31 cellular contexts compared by ENCODE assay signal in the genomic region with DNA sequence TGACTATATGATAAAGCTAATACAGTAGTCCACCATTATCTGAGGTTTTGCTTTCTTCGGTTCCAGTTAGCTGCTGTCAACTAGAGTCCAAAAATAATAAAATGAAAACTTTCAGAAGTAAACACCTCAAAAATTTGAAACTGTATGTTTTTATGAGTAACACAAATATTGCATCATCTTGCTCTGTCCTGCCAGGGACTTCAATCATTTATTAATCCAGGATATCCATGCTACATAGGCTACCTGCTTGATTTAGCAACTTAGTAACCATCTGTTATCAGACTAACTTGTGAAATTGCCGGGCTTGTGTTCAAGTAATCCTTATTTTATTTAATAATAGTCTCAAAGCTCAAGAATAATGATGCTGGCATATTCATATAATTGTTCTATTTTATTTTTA.
"Had no signal": no experiment of that assay in that cellular context is flagged by ENCODE, and none has a peak within 500 bp of the region (broad histone marks: within the 10 kb centered on the region; RNA-seq: fewer than 3 reads in every experiment).

No MANE protein-coding gene starts in this region.

- H3K4me1 ChIP-seq: body of pancreas, colonic mucosa, gastrocnemius medialis, left lung, lower lobe of right lung, uterus had no signal

- H3K27me3 Mint-ChIP-seq: activated CD4-positive, alpha-beta T cell treated with anti-CD3 and anti-CD28 coated beads for 36 hours; activated CD8-positive, alpha-beta memory T cell treated with anti-CD3 and anti-CD28 coated beads, Interleukin-2, amount 10 ng/mL, durations not matched to agents 7 days and 5 days; stimulated activated naive CD8-positive, alpha-beta T cell treated with anti-CD3 and anti-CD28 coated beads, Interleukin-15, Interleukin-2, amounts not matched to agents 100 ng/mL and 50 ng/mL, for 24 hours; type B pancreatic cell had no signal

- H3K27ac ChIP-seq: body of pancreas, colonic mucosa, gastrocnemius medialis, left lung, lower lobe of right lung, neural progenitor cell, uterus had no signal

- DNase-seq: activated CD4-positive, alpha-beta T cell treated with anti-CD3 and anti-CD28 coated beads for 36 hours; activated CD4-positive, CD25-positive, alpha-beta regulatory T cell; activated CD8-positive, alpha-beta memory T cell treated with anti-CD3 and anti-CD28 coated beads, Interleukin-2, amount 10 ng/mL, durations not matched to agents 7 days and 5 days; activated CD8-positive, alpha-beta T cell treated with anti-CD3 and anti-CD28 coated beads, Interleukin-2, amount 10 ng/mL, durations not matched to agents 7 days and 5 days; activated naive CD4-positive, alpha-beta T cell; activated T-cell treated with anti-CD3 and anti-CD28 coated beads, Interleukin-2, amount 50 U/mL, for 48 hours; aorta; body of pancreas; colonic mucosa; effector CD8-positive, alpha-beta T cell; erythroblast; gastrocnemius medialis; head of caudate nucleus; hippocampal formation; kidney; left lung; lower lobe of right lung; mesendoderm; natural killer cell; occipital lobe; right cardiac atrium; stimulated activated CD4-positive, alpha-beta T cell treated with anti-CD3 and anti-CD28 coated beads, Interleukin-2, amount 100 ng/mL, for 48 hours; substantia nigra; T1000; uterus had no signal

- H3K9me3 Mint-ChIP-seq: neural progenitor cell; T-helper 1 cell treated with Interleukin-12 subunit alpha and Interleukin-12 subunit beta and Interleukin-4 antibody, amounts not matched to agents 30 μg/mL and 1 μg/mL, for 36 hours; type B pancreatic cell had no signal

- H3K4me1 Mint-ChIP-seq: activated CD4-positive, alpha-beta T cell treated with anti-CD3 and anti-CD28 coated beads for 36 hours; activated CD8-positive, alpha-beta memory T cell treated with anti-CD3 and anti-CD28 coated beads, Interleukin-2, amount 10 ng/mL, durations not matched to agents 7 days and 5 days; natural killer cell had no signal

- H3K27ac Mint-ChIP-seq: activated CD4-positive, alpha-beta T cell treated with anti-CD3 and anti-CD28 coated beads for 36 hours; activated CD8-positive, alpha-beta memory T cell treated with anti-CD3 and anti-CD28 coated beads, Interleukin-2, amount 10 ng/mL, durations not matched to agents 7 days and 5 days; activated CD8-positive, alpha-beta T cell treated with anti-CD3 and anti-CD28 coated beads, Interleukin-2, amount 10 ng/mL, durations not matched to agents 7 days and 5 days; activated naive CD4-positive, alpha-beta T cell treated with anti-CD3 and anti-CD28 coated beads, Interleukin-2, amount 50 U/mL, for 72 hours; natural killer cell; neural progenitor cell; stimulated activated naive CD8-positive, alpha-beta T cell treated with anti-CD3 and anti-CD28 coated beads, Interleukin-15, Interleukin-2, amounts not matched to agents 100 ng/mL and 50 ng/mL, for 24 hours; T-helper 1 cell treated with Interleukin-12 subunit alpha and Interleukin-12 subunit beta and Interleukin-4 antibody, amounts not matched to agents 30 μg/mL and 1 μg/mL, for 36 hours; type B pancreatic cell had no signal

- H3K36me3 Mint-ChIP-seq: activated CD8-positive, alpha-beta memory T cell treated with anti-CD3 and anti-CD28 coated beads, Interleukin-2, amount 10 ng/mL, durations not matched to agents 7 days and 5 days; activated naive CD4-positive, alpha-beta T cell treated with anti-CD3 and anti-CD28 coated beads, Interleukin-2, amount 50 U/mL, for 72 hours; natural killer cell; neural progenitor cell; type B pancreatic cell had no signal

- H3K4me3 ChIP-seq: body of pancreas, colonic mucosa, gastrocnemius medialis, left lung, lower lobe of right lung, neural progenitor cell, uterus had no signal

- FAIRE-seq: endometrium, kidney had no signal

- H3K9me3 ChIP-seq: body of pancreas, colonic mucosa, gastrocnemius medialis, left lung, lower lobe of right lung, uterus had no signal

- H3K4me3 Mint-ChIP-seq: activated CD4-positive, alpha-beta T cell treated with anti-CD3 and anti-CD28 coated beads for 36 hours; activated CD8-positive, alpha-beta memory T cell treated with anti-CD3 and anti-CD28 coated beads, Interleukin-2, amount 10 ng/mL, durations not matched to agents 7 days and 5 days; activated CD8-positive, alpha-beta T cell treated with anti-CD3 and anti-CD28 coated beads, Interleukin-2, amount 10 ng/mL, durations not matched to agents 7 days and 5 days; natural killer cell; neural progenitor cell; stimulated activated naive CD8-positive, alpha-beta T cell treated with anti-CD3 and anti-CD28 coated beads, Interleukin-15, Interleukin-2, amounts not matched to agents 100 ng/mL and 50 ng/mL, for 24 hours; T-helper 1 cell treated with Interleukin-12 subunit alpha and Interleukin-12 subunit beta and Interleukin-4 antibody, amounts not matched to agents 30 μg/mL and 1 μg/mL, for 36 hours; type B pancreatic cell had no signal

- ATAC-seq: activated CD4-positive, alpha-beta T cell treated with anti-CD3 and anti-CD28 coated beads for 36 hours; activated CD8-positive, alpha-beta memory T cell treated with anti-CD3 and anti-CD28 coated beads, Interleukin-2, amount 10 ng/mL, durations not matched to agents 7 days and 5 days; activated CD8-positive, alpha-beta T cell treated with anti-CD3 and anti-CD28 coated beads, Interleukin-2, amount 10 ng/mL, durations not matched to agents 7 days and 5 days; activated naive CD4-positive, alpha-beta T cell treated with anti-CD3 and anti-CD28 coated beads, Interleukin-2, amount 50 U/mL, for 72 hours; body of pancreas; gastrocnemius medialis; left lung; lower lobe of right lung; natural killer cell; right cardiac atrium had no signal

- H3K36me3 ChIP-seq: colonic mucosa, gastrocnemius medialis, left lung, lower lobe of right lung, neural progenitor cell, uterus had no signal

- H3K27me3 ChIP-seq: body of pancreas, colonic mucosa, gastrocnemius medialis, left lung, neural progenitor cell, uterus had no signal
